Comparison of ENCODE assay signal across 1 cellular context in genomic region chr21:44510508-44511218, GRCh38.
TF ChIP-seq lines count a peak whose summit lies in the region.

No MANE protein-coding gene starts in this region.

TF ChIP-seq in HepG2, 621 proteins besides CTCF, POLR2A, EP300 and RAD21 (continued from another document and continues in another):
- TF ChIP-seq REST (IDR thresholded peaks at IDR 0.05; ENCODE audit: borderline replicate concordance in 1 of 2, low read depth in 1 of 2, low read length in 2 of 2): no peak
- TF ChIP-seq TBP (CRISPR knock-in tag; IDR thresholded peaks at IDR 0.05): 0 out of 2 replicates have a peak, but pooled peaks have one; percentile 43
- TF ChIP-seq ZNF224 (CRISPR knock-in tag; IDR thresholded peaks at IDR 0.05): 0 out of 2 replicates have a peak, but pooled peaks have one; percentile 40
- no peak for TF ChIP-seq ZNF326 (CRISPR knock-in tag; IDR thresholded peaks at IDR 0.05; ENCODE audit: borderline replicate concordance)
- peak; percentile 57 to 58; a peak in 2 of 4 replicates for TF ChIP-seq HMGXB4 (CRISPR knock-in tag; IDR thresholded peaks at IDR 0.05; ENCODE audit: borderline replicate concordance in 1 of 2, low read depth in 1 of 2)
- TF ChIP-seq SCMH1 (CRISPR knock-in tag; IDR thresholded peaks at IDR 0.05; ENCODE audit: borderline replicate concordance): no peak
- no peak for TF ChIP-seq TSC22D2 (CRISPR knock-in tag; IDR thresholded peaks at IDR 0.05; ENCODE audit: borderline replicate concordance)
- no peak for TF ChIP-seq U2AF2 (IDR thresholded peaks at IDR 0.05; ENCODE audit: low read depth, low read length)
- no peak for TF ChIP-seq ZNF766 (CRISPR knock-in tag; IDR thresholded peaks at IDR 0.05; ENCODE audit: borderline replicate concordance)
- TF ChIP-seq CREM (IDR thresholded peaks at IDR 0.05): no peak
- TF ChIP-seq CREM (CRISPR knock-in tag; IDR thresholded peaks at IDR 0.05): no peak
- no peak for TF ChIP-seq ZNF101 (CRISPR knock-in tag; IDR thresholded peaks at IDR 0.05; ENCODE audit: borderline replicate concordance, low read depth)
- TF ChIP-seq RARG (CRISPR knock-in tag; IDR thresholded peaks at IDR 0.05; ENCODE audit: low read depth): no peak
- TF ChIP-seq TRIM22 (IDR thresholded peaks at IDR 0.05): no peak
- TF ChIP-seq ZBTB40 (IDR thresholded peaks at IDR 0.05): no peak
- TF ChIP-seq ZBTB40 (CRISPR knock-in tag; IDR thresholded peaks at IDR 0.05): no peak
- no peak for TF ChIP-seq ZNF777 (CRISPR knock-in tag; IDR thresholded peaks at IDR 0.05)
- no peak for TF ChIP-seq YEATS4 (CRISPR knock-in tag; IDR thresholded peaks at IDR 0.05; ENCODE audit: borderline replicate concordance)
- no peak for TF ChIP-seq CERS6 (CRISPR knock-in tag; IDR thresholded peaks at IDR 0.05)
- TF ChIP-seq GTF3A (CRISPR knock-in tag; conservative IDR thresholded peaks at IDR 0.05): no peak
- TF ChIP-seq NKX3-1 (CRISPR knock-in tag; IDR thresholded peaks at IDR 0.05): no peak
- 0 out of 2 replicates have a peak, but pooled peaks have one; percentile 56 for TF ChIP-seq EED (CRISPR knock-in tag; IDR thresholded peaks at IDR 0.05)
- TF ChIP-seq ZNF747 (CRISPR knock-in tag; IDR thresholded peaks at IDR 0.05; ENCODE audit: borderline replicate concordance): no peak
- no peak for TF ChIP-seq LBX2 (CRISPR knock-in tag; IDR thresholded peaks at IDR 0.05; ENCODE audit: borderline replicate concordance)
- TF ChIP-seq ZNF251 (CRISPR knock-in tag; IDR thresholded peaks at IDR 0.05): no peak
- no peak for TF ChIP-seq KAT2B (IDR thresholded peaks at IDR 0.05; ENCODE audit: borderline replicate concordance, low read depth, low read length)
- no peak for TF ChIP-seq ZFP82 (CRISPR knock-in tag; IDR thresholded peaks at IDR 0.05; ENCODE audit: borderline replicate concordance)
- no peak for TF ChIP-seq SIX1 (CRISPR knock-in tag; IDR thresholded peaks at IDR 0.05; ENCODE audit: borderline replicate concordance)
- no peak for TF ChIP-seq NFATC3 (CRISPR knock-in tag; IDR thresholded peaks at IDR 0.05)
- no peak for TF ChIP-seq MYPOP (CRISPR knock-in tag; IDR thresholded peaks at IDR 0.05)
- TF ChIP-seq KLF13 (CRISPR knock-in tag; IDR thresholded peaks at IDR 0.05): no peak
- TF ChIP-seq IKZF1 (IDR thresholded peaks at IDR 0.05): no peak
- no peak for TF ChIP-seq FOXK1 (CRISPR knock-in tag; IDR thresholded peaks at IDR 0.05; ENCODE audit: borderline replicate concordance, low read depth)
- TF ChIP-seq JUN (CRISPR knock-in tag; IDR thresholded peaks at IDR 0.05): no peak
- no peak for TF ChIP-seq ZFP41 (CRISPR knock-in tag; IDR thresholded peaks at IDR 0.05; ENCODE audit: borderline replicate concordance)
- TF ChIP-seq ATM (IDR thresholded peaks at IDR 0.05; ENCODE audit: borderline replicate concordance): no peak
- TF ChIP-seq HNRNPLL (IDR thresholded peaks at IDR 0.05; ENCODE audit: low read depth, low read length, poor library complexity, severe bottlenecking): peak; percentile 36
- TF ChIP-seq ZNF788 (CRISPR knock-in tag; IDR thresholded peaks at IDR 0.05; ENCODE audit: borderline replicate concordance): 0 out of 2 replicates have a peak, but pooled peaks have one; percentile 47
- TF ChIP-seq HDAC6 (IDR thresholded peaks at IDR 0.05; ENCODE audit: low read depth, low read length): no peak
- TF ChIP-seq ZNF660 (CRISPR knock-in tag; IDR thresholded peaks at IDR 0.05; ENCODE audit: borderline replicate concordance, low read depth): no peak
- no peak for TF ChIP-seq PBX2 (CRISPR knock-in tag; IDR thresholded peaks at IDR 0.05)
- TF ChIP-seq ETV5 (CRISPR knock-in tag; IDR thresholded peaks at IDR 0.05; ENCODE audit: borderline replicate concordance): no peak
- TF ChIP-seq GPN1 (CRISPR knock-in tag; IDR thresholded peaks at IDR 0.05; ENCODE audit: borderline replicate concordance): no peak
- peak; percentile 62 for TF ChIP-seq XRCC5 (optimal IDR thresholded peaks at IDR 0.05; ENCODE audit: low read length)
- no peak for TF ChIP-seq FOXK2 (IDR thresholded peaks at IDR 0.05)
